In the genomic region with DNA sequence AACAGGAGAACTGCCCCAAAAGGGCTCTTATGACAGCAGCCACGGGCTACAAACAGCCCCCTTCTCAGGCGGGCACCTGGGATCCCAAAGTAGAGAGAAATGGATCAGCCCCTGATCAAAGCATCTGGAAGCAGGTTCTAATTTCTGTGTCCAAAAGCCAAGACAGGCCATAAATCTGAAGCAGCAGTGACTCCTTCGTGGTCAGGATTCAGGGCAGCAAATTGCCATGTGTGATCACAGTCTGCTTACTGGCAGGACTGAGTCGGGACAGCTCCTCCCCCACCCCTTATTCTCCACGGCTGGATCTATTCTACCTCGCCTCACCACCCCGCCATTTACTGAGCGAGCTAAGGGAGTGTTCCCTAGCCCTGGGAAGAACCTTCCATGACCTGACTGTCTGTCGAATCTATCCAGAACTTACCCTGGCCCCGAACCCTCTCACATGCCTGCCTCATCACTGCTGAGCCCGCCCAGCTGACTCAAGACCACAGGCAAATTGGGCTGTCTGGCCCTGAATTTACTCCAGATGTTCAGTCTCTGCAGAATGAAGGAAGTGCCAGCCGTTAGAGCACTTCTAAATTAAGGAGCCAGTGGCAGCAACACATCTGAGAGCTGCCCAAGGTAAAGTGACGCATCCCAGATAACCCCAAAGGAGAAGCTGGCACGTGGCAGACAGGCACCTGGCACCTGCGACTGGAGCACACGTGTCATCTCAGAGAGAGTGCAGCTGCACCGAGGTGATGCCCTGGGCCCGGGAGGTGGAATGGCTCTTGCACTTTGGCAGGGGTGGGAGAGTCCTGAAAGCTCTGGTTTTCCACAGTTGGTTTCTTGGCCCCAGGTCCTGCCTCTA, we compare ENCODE assay signal across 1 cellular context.
TF ChIP-seq lines count a peak whose summit lies in the region.

No MANE protein-coding gene starts in this region.

TF ChIP-seq in IMR-90, 13 proteins besides CTCF, POLR2A, EP300 and RAD21:
- no peak for TF ChIP-seq BHLHE40 (IDR thresholded peaks at IDR 0.05; ENCODE audit: low read depth, low read length)
- no peak for TF ChIP-seq SMC3 (IDR thresholded peaks at IDR 0.05; ENCODE audit: low read depth, low read length)
- TF ChIP-seq, protein P1, sequence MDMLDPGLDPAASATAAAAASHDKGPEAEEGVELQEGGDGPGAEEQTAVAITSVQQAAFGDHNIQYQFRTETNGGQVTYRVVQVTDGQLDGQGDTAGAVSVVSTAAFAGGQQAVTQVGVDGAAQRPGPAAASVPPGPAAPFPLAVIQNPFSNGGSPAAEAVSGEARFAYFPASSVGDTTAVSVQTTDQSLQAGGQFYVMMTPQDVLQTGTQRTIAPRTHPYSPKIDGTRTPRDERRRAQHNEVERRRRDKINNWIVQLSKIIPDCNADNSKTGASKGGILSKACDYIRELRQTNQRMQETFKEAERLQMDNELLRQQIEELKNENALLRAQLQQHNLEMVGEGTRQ (IDR thresholded peaks at IDR 0.05; ENCODE audit: low read depth, low read length), result peak; percentile 1; the same call in 1 of the 2 replicates
- TF ChIP-seq, protein P2, sequence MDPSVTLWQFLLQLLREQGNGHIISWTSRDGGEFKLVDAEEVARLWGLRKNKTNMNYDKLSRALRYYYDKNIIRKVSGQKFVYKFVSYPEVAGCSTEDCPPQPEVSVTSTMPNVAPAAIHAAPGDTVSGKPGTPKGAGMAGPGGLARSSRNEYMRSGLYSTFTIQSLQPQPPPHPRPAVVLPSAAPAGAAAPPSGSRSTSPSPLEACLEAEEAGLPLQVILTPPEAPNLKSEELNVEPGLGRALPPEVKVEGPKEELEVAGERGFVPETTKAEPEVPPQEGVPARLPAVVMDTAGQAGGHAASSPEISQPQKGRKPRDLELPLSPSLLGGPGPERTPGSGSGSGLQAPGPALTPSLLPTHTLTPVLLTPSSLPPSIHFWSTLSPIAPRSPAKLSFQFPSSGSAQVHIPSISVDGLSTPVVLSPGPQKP (IDR thresholded peaks at IDR 0.05; ENCODE audit: borderline replicate concordance, low read depth, low read length), result no peak
